ENCODE assay signal across 19 cellular contexts in the genomic region with DNA sequence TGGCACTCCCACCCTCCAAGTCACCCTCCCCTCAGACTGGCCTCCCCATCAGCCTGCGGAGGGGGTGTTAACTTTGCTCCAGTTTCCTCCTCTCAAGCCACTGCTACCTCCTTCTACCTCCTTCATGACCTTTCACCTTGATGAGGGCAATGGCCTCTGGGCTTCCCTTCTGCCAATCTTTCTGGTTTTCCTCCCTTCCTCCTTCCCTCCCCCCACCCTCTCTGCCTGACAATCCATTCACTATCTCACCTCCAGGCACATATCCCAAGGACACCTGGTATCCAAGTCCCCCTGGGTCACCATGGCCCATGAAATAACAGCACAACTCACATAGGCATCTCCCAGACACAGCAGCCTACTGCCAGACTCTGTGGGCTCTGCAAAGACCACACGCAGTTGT.
DNase-seq lines count a peak whose midpoint lies in the region; ATAC-seq, FAIRE-seq and TF ChIP-seq lines count a peak whose summit lies in the region.
"Had no signal": no experiment of that assay in that cellular context is flagged by ENCODE, and none has a peak within 500 bp of the region (broad histone marks: within the 10 kb centered on the region; RNA-seq: fewer than 3 reads in every experiment).

No MANE protein-coding gene starts in this region.

- peaks cover 8% of the 10 kb centered on the region for H3K9me3 Mint-ChIP-seq in T-helper 2 cell treated with Interferon-gamma antibody and Interleukin-4, amounts not matched to agents 5 μg/mL and 100 μg/mL, for 36 hours
- H3K9me3 Mint-ChIP-seq: activated naive CD4-positive, alpha-beta T cell treated with anti-CD3 and anti-CD28 coated beads for 36 hours; activated T-cell treated with anti-CD3 and anti-CD28 coated beads, Interleukin-2, amount 50 U/mL, for 4 hours had no signal

- no peak overlapping the region for H3K9ac ChIP-seq in stomach smooth muscle (ENCODE audit: low read length in 2 of 2)

- WGBS in mesodermal cell (ENCODE audit: insufficient coverage in 2 of 2), 2 experiments = 86% methylated on average over 1 to 2 of the region's 2 CpGs

- peak overlapping the region; percentile 92 for H3K27ac ChIP-seq in brain microvascular endothelial cell
- peak overlapping the region; percentile 6 for H3K27ac ChIP-seq in mesodermal cell (ENCODE audit: low read depth, low read length, severe bottlenecking)
- H3K27ac ChIP-seq in stomach smooth muscle (ENCODE audit: low read length) = peak overlapping the region; percentile 18
- H3K27ac ChIP-seq: 22Rv1 had no signal

- H3K4me1 Mint-ChIP-seq in T-helper 2 cell treated with Interferon-gamma antibody and Interleukin-4, amounts not matched to agents 5 μg/mL and 100 μg/mL, for 36 hours (ENCODE audit: low read depth) = peaks cover 55% of the 10 kb centered on the region

- FAIRE-seq in frontal cortex (lab: Jason Lieb, UNC) = no peak
- FAIRE-seq: endometrium, urothelium cell line had no signal

- ATAC-seq in left colon = no peak
- ATAC-seq in HG03378 (IDR thresholded peaks at IDR 0.05; ENCODE audit: unreplicated experiment) = no peak
- ATAC-seq: activated CD8-positive, alpha-beta T cell treated with anti-CD3 and anti-CD28 coated beads, Interleukin-2, amount 10 ng/mL, durations not matched to agents 7 days and 5 days; activated T-cell treated with anti-CD3 and anti-CD28 coated beads, Interleukin-2, amount 50 U/mL, for 4 hours had no signal

- no peak for TF ChIP-seq CTCF in brain microvascular endothelial cell (IDR thresholded peaks at IDR 0.05; ENCODE audit: low read depth, low read length, missing control alignments)

- no peak overlapping the region for H3K4me3 Mint-ChIP-seq in T-helper 2 cell treated with Interferon-gamma antibody and Interleukin-4, amounts not matched to agents 5 μg/mL and 100 μg/mL, for 36 hours
- H3K4me3 Mint-ChIP-seq: activated CD8-positive, alpha-beta T cell treated with anti-CD3 and anti-CD28 coated beads, Interleukin-2, amount 10 ng/mL, durations not matched to agents 7 days and 5 days; activated naive CD4-positive, alpha-beta T cell treated with anti-CD3 and anti-CD28 coated beads for 36 hours; activated T-cell treated with anti-CD3 and anti-CD28 coated beads, Interleukin-2, amount 50 U/mL, for 4 hours had no signal

- in situ Hi-C loops in brain microvascular endothelial cell (cut with HindIII; ENCODE audit: low pct_ligation_motif_present, low sequenced_read_pairs) = no loop called here

- H3K27me3 Mint-ChIP-seq in T-helper 2 cell treated with Interferon-gamma antibody and Interleukin-4, amounts not matched to agents 5 μg/mL and 100 μg/mL, for 36 hours (ENCODE audit: low read depth) = no peaks in the 10 kb centered on the region

- peaks cover 76% of the 10 kb centered on the region for H3K4me1 ChIP-seq in mesodermal cell (ENCODE audit: control insufficient read depth, insufficient read depth, low read length, poor library complexity, severe bottlenecking)
- H3K4me1 ChIP-seq in stomach smooth muscle (ENCODE audit: control insufficient read depth, insufficient read depth, low read length) = peaks cover 50% of the 10 kb centered on the region
- H3K4me1 ChIP-seq: colonic mucosa had no signal

- H3K36me3 Mint-ChIP-seq in T-helper 2 cell treated with Interferon-gamma antibody and Interleukin-4, amounts not matched to agents 5 μg/mL and 100 μg/mL, for 36 hours (ENCODE audit: low read depth) = peaks cover 5% of the 10 kb centered on the region

- H3K4me3 ChIP-seq in brain microvascular endothelial cell (ENCODE audit: low read depth, low read length) (no peak overlapping the region), mesodermal cell (ENCODE audit: extremely low read depth, insufficient read depth, low read length, poor library complexity, severe bottlenecking) (no peak overlapping the region), stomach smooth muscle (ENCODE audit: low read length in 2 of 2) (peak overlapping the region in 1 of 2 donors; percentile 35)
- H3K4me3 ChIP-seq: colonic mucosa, right atrium auricular region had no signal

- DNase-seq in T-helper 2 cell treated with Interferon-gamma antibody and Interleukin-4, amounts not matched to agents 5 μg/mL and 100 μg/mL, for 36 hours (ENCODE audit: low spot score) = no peak
- DNase-seq in T-helper 2 cell (no peak), brain microvascular endothelial cell (no peak), left colon (no peak), frontal cortex (ENCODE audit: low spot score in 2 of 2) (no peak)
- DNase-seq: activated CD8-positive, alpha-beta T cell treated with anti-CD3 and anti-CD28 coated beads, Interleukin-2, amount 10 ng/mL, durations not matched to agents 7 days and 5 days; activated naive CD4-positive, alpha-beta T cell treated with anti-CD3 and anti-CD28 coated beads for 36 hours; activated T-cell treated with anti-CD3 and anti-CD28 coated beads, Interleukin-2, amount 50 U/mL, for 4 hours; colonic mucosa; foreskin fibroblast; NCI-H1417; stimulated activated naive CD4-positive, alpha-beta T cell treated with Interleukin-2 at 50 U/mL for 16 hours had no signal

- peak overlapping the region; percentile 1 for H3K27ac Mint-ChIP-seq in T-helper 2 cell treated with Interferon-gamma antibody and Interleukin-4, amounts not matched to agents 5 μg/mL and 100 μg/mL, for 36 hours
- H3K27ac Mint-ChIP-seq: activated CD8-positive, alpha-beta T cell treated with anti-CD3 and anti-CD28 coated beads, Interleukin-2, amount 10 ng/mL, durations not matched to agents 7 days and 5 days; activated naive CD4-positive, alpha-beta T cell treated with anti-CD3 and anti-CD28 coated beads for 36 hours had no signal

- H3K36me3 ChIP-seq in brain microvascular endothelial cell (replicated peaks) (no peaks in the 10 kb centered on the region), mesodermal cell (ENCODE audit: control insufficient read depth, insufficient read depth, low read length) (peaks cover 7% of the 10 kb centered on the region), stomach smooth muscle (ENCODE audit: control insufficient read depth in 2 of 2, insufficient read depth in 2 of 2, low read length in 2 of 2) (no peaks in the 10 kb centered on the region)
- H3K36me3 ChIP-seq: colonic mucosa, right atrium auricular region had no signal

- H3K27me3 ChIP-seq in brain microvascular endothelial cell (replicated peaks) = no peaks in the 10 kb centered on the region
- no peaks in the 10 kb centered on the region for H3K27me3 ChIP-seq in stomach smooth muscle (ENCODE audit: control insufficient read depth in 1 of 2, insufficient read depth in 2 of 2, low read length in 2 of 2)
- H3K27me3 ChIP-seq: colonic mucosa, right atrium auricular region had no signal

- intact Hi-C loops in left colon (cut with DNase I, micrococcal nuclease) = no loop called here

- H3K9me3 ChIP-seq in mesodermal cell (ENCODE audit: control insufficient read depth, low read length) = no peaks in the 10 kb centered on the region
- H3K9me3 ChIP-seq in stomach smooth muscle (ENCODE audit: control insufficient read depth in 2 of 2, low read length in 2 of 2) = no peaks in the 10 kb centered on the region
- H3K9me3 ChIP-seq: colonic mucosa, right atrium auricular region had no signal

Comparison
In these comparisons a context has a peak if more than half of its experiments do, and no peak if none do; other contexts are left out.
1. H3K27ac ChIP-seq: peak in every context shown above with its lines; median percentile 92 in brain microvascular endothelial cell; 18 in stomach smooth muscle; 6 in mesodermal cell.